In the genomic region with DNA sequence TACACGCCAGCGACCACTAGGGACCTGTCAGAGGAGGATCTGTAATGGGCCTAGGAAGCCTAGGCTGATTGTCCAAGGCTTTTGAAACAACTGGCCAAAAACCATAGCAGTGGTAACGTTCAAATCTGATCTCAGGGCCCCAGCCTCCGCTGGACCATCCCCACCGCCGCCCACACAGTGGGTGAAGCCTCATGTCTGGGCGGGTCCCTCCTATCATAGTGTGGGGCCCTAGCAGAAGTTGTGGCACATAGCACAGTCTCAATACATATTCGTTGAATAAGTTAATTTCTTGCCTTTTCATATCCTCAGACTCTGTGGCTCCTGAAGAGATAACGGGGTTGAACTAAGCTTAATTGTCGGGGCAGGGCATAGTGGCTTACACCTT, we compare ENCODE assay signal across 8 cellular contexts. TPM values are rescaled to one million over a fixed set of nuclear protein-coding genes. Genes with fewer than 3 reads are reported as not detected.
DNase-seq lines count a peak whose midpoint lies in the region; ATAC-seq, FAIRE-seq and TF ChIP-seq lines count a peak whose summit lies in the region.

No MANE protein-coding gene starts in this region.

- peak overlapping the region; percentile 90 for H3K27ac Mint-ChIP-seq in chondrocyte (ENCODE audit: unreplicated experiment)

- H3K4me3 ChIP-seq in Karpas-422 (ENCODE audit: low read length) (peak overlapping the region; percentile 95), muscle layer of duodenum (ENCODE audit: low read depth in 1 of 2, low read length in 2 of 2) (peak overlapping the region; percentile 99 to 100)

- peak overlapping the region; percentile 86 for H3K4me2 ChIP-seq in Karpas-422 (ENCODE audit: low read depth, low read length, poor library complexity, severe bottlenecking)

- peak overlapping the region; percentile 96 for H3K4me3 Mint-ChIP-seq in chondrocyte (ENCODE audit: unreplicated experiment)

- H3K9me3 Mint-ChIP-seq in chondrocyte (ENCODE audit: low read depth) = no peaks in the 10 kb centered on the region

- H3K4me1 Mint-ChIP-seq in chondrocyte (ENCODE audit: low read depth) = peaks cover 21% of the 10 kb centered on the region

- H2AFZ ChIP-seq in Karpas-422 (ENCODE audit: low read length) = no peak overlapping the region

- peak; percentile 79 for TF ChIP-seq CTCF in chondrocyte (IDR thresholded peaks at IDR 0.05)

- H3K4me1 ChIP-seq in Karpas-422 (ENCODE audit: low read length) = peaks cover 52% of the 10 kb centered on the region
- peaks cover 4 to 21% of the 10 kb centered on the region in 2 donors for H3K4me1 ChIP-seq in muscle layer of duodenum (ENCODE audit: control insufficient read depth in 1 of 2, insufficient read depth in 2 of 2, low read length in 2 of 2)

- H3K9me3 ChIP-seq in Karpas-422 (ENCODE audit: low read length) (no peaks in the 10 kb centered on the region), muscle layer of duodenum (ENCODE audit: control insufficient read depth in 1 of 2, low read length in 2 of 2) (no peaks in the 10 kb centered on the region)

- H3K27ac ChIP-seq in Karpas-422 (ENCODE audit: low read length) (peak overlapping the region; percentile 40), muscle layer of duodenum (ENCODE audit: low read length) (no peak overlapping the region)

- H3K79me2 ChIP-seq in Karpas-422 (ENCODE audit: low read length) = peaks cover 15% of the 10 kb centered on the region

- no peak for DNase-seq in GM12891 (ENCODE audit: insufficient read length, low spot score)
- DNase-seq in Karpas-422 = no peak
- no peak for DNase-seq in chondrocyte (ENCODE audit: low spot score)
- DNase-seq in KG1 (lab: John Stamatoyannopoulos, UW) = no peak
- DNase-seq in RPMI8226 = no peak
- no peak for DNase-seq in NCI-H82 treated with DMSO at 0.1 percent for 48 hours (lab: John Stamatoyannopoulos, UW; ENCODE audit: unreplicated experiment)

- no peak for FAIRE-seq in GM12891 (lab: Jason Lieb, UNC)

- H3K27me3 Mint-ChIP-seq in chondrocyte (ENCODE audit: low read depth) = peaks cover 6% of the 10 kb centered on the region

- no peaks in the 10 kb centered on the region for H3K36me3 Mint-ChIP-seq in chondrocyte (ENCODE audit: low read depth)

- no peaks in the 10 kb centered on the region for H3K9me2 ChIP-seq in Karpas-422 (replicated peaks; ENCODE audit: insufficient read depth, low read length)

- H3K36me3 ChIP-seq in Karpas-422 (ENCODE audit: insufficient read depth, low read length) = peaks cover 1% of the 10 kb centered on the region
- H3K36me3 ChIP-seq in muscle layer of duodenum (ENCODE audit: control insufficient read depth in 1 of 2, insufficient read depth in 2 of 2, low read length in 2 of 2) = peaks cover 4 to 12% of the 10 kb centered on the region in 2 donors

- peak; percentile 18; the same call in 1 of the 2 replicates for TF ChIP-seq POLR2A in GM12891 (IDR thresholded peaks at IDR 0.05; ENCODE audit: low read depth, low read length)

- ATAC-seq in GM19395 (IDR thresholded peaks at IDR 0.05; ENCODE audit: unreplicated experiment) = no peak

- H3K9ac ChIP-seq in Karpas-422 (ENCODE audit: low read length) = peak overlapping the region; percentile 93

- H3K27me3 ChIP-seq in Karpas-422 (ENCODE audit: low read length) (no peaks in the 10 kb centered on the region), muscle layer of duodenum (ENCODE audit: low read depth, low read length) (peaks cover 10% of the 10 kb centered on the region)

- H4K20me1 ChIP-seq in Karpas-422 (ENCODE audit: insufficient read depth, low read depth, low read length) = peaks cover 16% of the 10 kb centered on the region

TF ChIP-seq in GM12891, 5 proteins besides CTCF, POLR2A, EP300 and RAD21:
- TF ChIP-seq POLR2AphosphoS5 (IDR thresholded peaks at IDR 0.05; ENCODE audit: low read depth, low read length) (no peak), SPI1 (IDR thresholded peaks at IDR 0.05; ENCODE audit: low read depth, low read length) (0 out of 2 replicates have a peak, but pooled peaks have one; percentile 35), PAX5 (IDR thresholded peaks at IDR 0.05; ENCODE audit: insufficient read depth, low read length, severe bottlenecking) (no peak)

RNA-seq across cellular contexts. Expression of gene DPH1, which starts 0.8 kb away (rescaled TPM):
- polyA plus RNA-seq in GM12891 (2012; ENCODE audit: low read depth, missing spikeins) = 16.2 TPM
- total RNA-seq in Karpas-422 (2014; rRNA removed; shearing (Covaris generic); ENCODE audit: low replicate concordance) = 37.5 and 41.9 TPM in 2 replicates
- 29.4 to 43.1 TPM (median 31.3 TPM) in 3 replicates for total RNA-seq in chondrocyte

RNA-seq across cellular contexts. Expression of gene RTN4RL1, which starts 5.6 kb away (rescaled TPM):
- polyA plus RNA-seq in GM12891 (2012; ENCODE audit: low read depth, missing spikeins) = 0.03 TPM
- total RNA-seq in Karpas-422 (2014; rRNA removed; shearing (Covaris generic); ENCODE audit: low replicate concordance) = 0.11 and 0.30 TPM in 2 replicates
- total RNA-seq in chondrocyte = 0.47 to 0.95 TPM (median 0.68 TPM) in 3 replicates

RNA-seq across cellular contexts. Expression of gene OVCA2, which starts 11.1 kb away (rescaled TPM):
- 35.2 TPM for polyA plus RNA-seq in GM12891 (2012; ENCODE audit: low read depth, missing spikeins)
- 49.1 and 50.2 TPM in 2 replicates for total RNA-seq in Karpas-422 (2014; rRNA removed; shearing (Covaris generic); ENCODE audit: low replicate concordance)
- 26.6 to 30.2 TPM (median 30.1 TPM) in 3 replicates for total RNA-seq in chondrocyte

RNA-seq across cellular contexts. Expression of gene HIC1, which starts 24.1 kb away (rescaled TPM):
- polyA plus RNA-seq in GM12891 (2012; ENCODE audit: low read depth, missing spikeins) = 47.4 TPM
- total RNA-seq in Karpas-422 (2014; rRNA removed; shearing (Covaris generic); ENCODE audit: low replicate concordance) = 3.2 and 13.9 TPM in 2 replicates
- total RNA-seq in chondrocyte = 3.3 to 9.0 TPM (median 8.8 TPM) in 3 replicates
